Comparison of ENCODE assay signal across 17 cellular contexts in genomic region chr9:124908098-124908497, GRCh38. TPM values are rescaled to one million over a fixed set of nuclear protein-coding genes. Genes with fewer than 3 reads are reported as not detected.
DNase-seq lines count a peak whose midpoint lies in the region; ATAC-seq and TF ChIP-seq lines count a peak whose summit lies in the region.
"Had no signal": no experiment of that assay in that cellular context is flagged by ENCODE, and none has a peak within 500 bp of the region (broad histone marks: within the 10 kb centered on the region; RNA-seq: fewer than 3 reads in every experiment).

No MANE protein-coding gene starts in this region.

- H3K9me3 Mint-ChIP-seq in activated CD8-positive, alpha-beta memory T cell treated with anti-CD3 and anti-CD28 coated beads, Interleukin-2, amount 10 ng/mL, durations not matched to agents 7 days and 5 days (ENCODE audit: low read depth), result no peaks in the 10 kb centered on the region
- no peaks in the 10 kb centered on the region for H3K9me3 Mint-ChIP-seq in central memory CD8-positive, alpha-beta T cell
- H3K9me3 Mint-ChIP-seq: HFFc6 had no signal

- no peaks in the 10 kb centered on the region for H3K4me1 ChIP-seq in psoas muscle
- H3K4me1 ChIP-seq: BLaER1 had no signal

- CTCF ChIA-PET in activated CD8-positive, alpha-beta memory T cell treated with anti-CD3 and anti-CD28 coated beads, Interleukin-2, amount 10 ng/mL, durations not matched to agents 7 days and 5 days (lab: Charles Lee), result no interaction called here

- no peak overlapping the region for H3K27ac Mint-ChIP-seq in activated CD8-positive, alpha-beta memory T cell treated with anti-CD3 and anti-CD28 coated beads, Interleukin-2, amount 10 ng/mL, durations not matched to agents 7 days and 5 days
- peak overlapping the region; percentile 17 for H3K27ac Mint-ChIP-seq in central memory CD8-positive, alpha-beta T cell (ENCODE audit: low read depth)
- H3K27ac Mint-ChIP-seq: HFFc6 had no signal

- peak; percentile 13 for DNase-seq in activated CD8-positive, alpha-beta memory T cell treated with anti-CD3 and anti-CD28 coated beads, Interleukin-2, amount 50 U/mL, for 48 hours
- DNase-seq in activated CD8-positive, alpha-beta memory T cell treated with anti-CD3 and anti-CD28 coated beads, Interleukin-2, amount 10 ng/mL, durations not matched to agents 7 days and 5 days, result no peak
- DNase-seq in central memory CD8-positive, alpha-beta T cell (ENCODE audit: low spot score in 2 of 2), result no peak
- DNase-seq in psoas muscle (no peak), DMS79 treated with DMSO at 0.1 percent for 48 hours (lab: John Stamatoyannopoulos, UW) (no peak), 8988T (no peak), putamen (ENCODE audit: low spot score) (no peak)
- DNase-seq: Calu3, DMS 273 treated with DMSO at 0.1 percent for 48 hours, HCEC 1CT, HFFc6 had no signal

- H3K27ac ChIP-seq in psoas muscle, result peak overlapping the region; percentile 11
- H3K27ac ChIP-seq: 22Rv1, BLaER1, HL-60 had no signal

- H3K36me3 Mint-ChIP-seq in activated CD8-positive, alpha-beta memory T cell treated with anti-CD3 and anti-CD28 coated beads, Interleukin-2, amount 10 ng/mL, durations not matched to agents 7 days and 5 days, result peaks cover 17% of the 10 kb centered on the region
- H3K36me3 Mint-ChIP-seq in central memory CD8-positive, alpha-beta T cell (ENCODE audit: insufficient read depth), result peaks cover 42% of the 10 kb centered on the region

- H3K4me3 Mint-ChIP-seq in activated CD8-positive, alpha-beta memory T cell treated with anti-CD3 and anti-CD28 coated beads, Interleukin-2, amount 10 ng/mL, durations not matched to agents 7 days and 5 days, result no peak overlapping the region
- H3K4me3 Mint-ChIP-seq in central memory CD8-positive, alpha-beta T cell, result no peak overlapping the region
- H3K4me3 Mint-ChIP-seq: HFFc6 had no signal

- no peak overlapping the region for H3K4me3 ChIP-seq in psoas muscle
- H3K4me3 ChIP-seq: BLaER1, GM12878 had no signal

- peaks cover 6 to 96% of the 10 kb centered on the region in 2 donors for H3K36me3 ChIP-seq in psoas muscle (ENCODE audit: insufficient read depth in 1 of 2, low read depth in 1 of 2)

- ATAC-seq in activated CD8-positive, alpha-beta memory T cell treated with anti-CD3 and anti-CD28 coated beads, Interleukin-2, amount 10 ng/mL, durations not matched to agents 7 days and 5 days, result no peak
- no peak for ATAC-seq in central memory CD8-positive, alpha-beta T cell (replicated peaks; ENCODE audit: extremely low read depth, poor library complexity, severe bottlenecking)
- peak in 3 of 4 donors; percentile 57 to 76 (median 61) for ATAC-seq in psoas muscle
- ATAC-seq: GM12878 had no signal

- TF ChIP-seq CTCF in psoas muscle (IDR thresholded peaks at IDR 0.05), result no peak

- no peaks in the 10 kb centered on the region for H3K27me3 Mint-ChIP-seq in activated CD8-positive, alpha-beta memory T cell treated with anti-CD3 and anti-CD28 coated beads, Interleukin-2, amount 10 ng/mL, durations not matched to agents 7 days and 5 days
- no peaks in the 10 kb centered on the region for H3K27me3 Mint-ChIP-seq in central memory CD8-positive, alpha-beta T cell

- WGBS in psoas muscle, 3 donors, result 52 to 74% (median 55%) methylated on average over 2 of the region's 2 CpGs

- no peaks in the 10 kb centered on the region for H3K4me1 Mint-ChIP-seq in activated CD8-positive, alpha-beta memory T cell treated with anti-CD3 and anti-CD28 coated beads, Interleukin-2, amount 10 ng/mL, durations not matched to agents 7 days and 5 days
- H3K4me1 Mint-ChIP-seq in central memory CD8-positive, alpha-beta T cell, result peaks cover 12% of the 10 kb centered on the region

- intact Hi-C loops in psoas muscle (cut with DNase I), result no loop called here

- no peaks in the 10 kb centered on the region for H3K9me3 ChIP-seq in psoas muscle
- H3K9me3 ChIP-seq: BLaER1 had no signal

- H3K27me3 ChIP-seq in psoas muscle (ENCODE audit: insufficient read depth in 3 of 3, low read length in 2 of 3), result no peaks in the 10 kb centered on the region
- H3K27me3 ChIP-seq: BLaER1 had no signal

RNA-seq across cellular contexts. Expression of gene GOLGA1, which starts 32.8 kb away (rescaled TPM):
- 10 to 100 TPM; 13.5 to 19.0 TPM for total RNA-seq in activated CD8-positive, alpha-beta memory T cell treated with anti-CD3 and anti-CD28 coated beads, Interleukin-2, amount 10 ng/mL, durations not matched to agents 7 days and 5 days
- 10 to 100 TPM; 13.3 to 23.0 (median 17.0) TPM for total RNA-seq in psoas muscle
- 10 to 100 TPM in 2 of 3 donors, 1 to 10 TPM in 1; 8.0 to 21.3 (median 10.5) TPM for polyA plus RNA-seq in psoas muscle

RNA-seq across cellular contexts. Expression of gene ARPC5L, which starts 46.2 kb away (rescaled TPM):
- 10 to 100 TPM; 79.1 to 90.6 TPM for total RNA-seq in activated CD8-positive, alpha-beta memory T cell treated with anti-CD3 and anti-CD28 coated beads, Interleukin-2, amount 10 ng/mL, durations not matched to agents 7 days and 5 days
- total RNA-seq in psoas muscle, result 10 to 100 TPM; 32.3 to 54.9 (median 47.7) TPM
- polyA plus RNA-seq in psoas muscle, result 100 to 1,000 TPM in 1 of 3 donors, 10 to 100 TPM in 2; 47.0 to 165 (median 96.4) TPM

RNA-seq across cellular contexts. Expression of gene RPL35, which starts 46.3 kb away (rescaled TPM):
- total RNA-seq in activated CD8-positive, alpha-beta memory T cell treated with anti-CD3 and anti-CD28 coated beads, Interleukin-2, amount 10 ng/mL, durations not matched to agents 7 days and 5 days, result 1,000 to 10,000 TPM; 1,421 to 1,557 TPM
- total RNA-seq in psoas muscle, result 1,000 to 10,000 TPM in 3 of 4 donors, 100 to 1,000 TPM in 1; 994 to 1,307 (median 1,134) TPM
- 1,000 to 10,000 TPM; 2,957 to 4,666 (median 2,999) TPM for polyA plus RNA-seq in psoas muscle

RNA-seq across cellular contexts. Expression of gene WDR38, which starts 54.8 kb away (rescaled TPM):
- not detected for total RNA-seq in activated CD8-positive, alpha-beta memory T cell treated with anti-CD3 and anti-CD28 coated beads, Interleukin-2, amount 10 ng/mL, durations not matched to agents 7 days and 5 days
- not detected for total RNA-seq in psoas muscle
- under 1 TPM in 1 of 3 donors, not detected in 2; 0.05 TPM for polyA plus RNA-seq in psoas muscle
- total RNA-seq: Calu3, G401, GM12878, H4, HFFc6 had no signal
- polyA plus RNA-seq: GM12878 had no signal

Comparison
In these comparisons a context has a peak if more than half of its experiments do, and no peak if none do; other contexts are left out.
1. ATAC-seq: peak in psoas muscle (3 of 4); none in activated CD8-positive, alpha-beta memory T cell treated with anti-CD3 and anti-CD28 coated beads, Interleukin-2, amount 10 ng/mL, durations not matched to agents 7 days and 5 days (single experiment) and central memory CD8-positive, alpha-beta T cell (single experiment).